Comparison of ENCODE assay signal across 10 cellular contexts in genomic region chr11:102810943-102811528, GRCh38. TPM values are rescaled to one million over a fixed set of nuclear protein-coding genes. Genes with fewer than 3 reads are reported as not detected.
DNase-seq lines count a peak whose midpoint lies in the region; ATAC-seq, FAIRE-seq and TF ChIP-seq lines count a peak whose summit lies in the region.
"Had no signal": no experiment of that assay in that cellular context is flagged by ENCODE, and none has a peak within 500 bp of the region (broad histone marks: within the 10 kb centered on the region; RNA-seq: fewer than 3 reads in every experiment).

No MANE protein-coding gene starts in this region.

- FAIRE-seq in bronchial epithelial cell (lab: Jason Lieb, UNC), result no peak

- H3K27me3 Mint-ChIP-seq in nephron progenitor cell (ENCODE audit: low read depth, poor library complexity) (peaks cover 5% of the 10 kb centered on the region), endothelial cell (ENCODE audit: unreplicated experiment) (peaks cover 2% of the 10 kb centered on the region)

- H3K4me1 Mint-ChIP-seq in nephron progenitor cell (no peaks in the 10 kb centered on the region), endothelial cell (ENCODE audit: unreplicated experiment) (peaks cover 2% of the 10 kb centered on the region)

- H3K36me3 Mint-ChIP-seq in nephron progenitor cell (ENCODE audit: low read depth) (no peaks in the 10 kb centered on the region), endothelial cell (ENCODE audit: low read depth, unreplicated experiment) (no peaks in the 10 kb centered on the region)

- peak; percentile 58 for TF ChIP-seq CTCF in bronchial epithelial cell (IDR thresholded peaks at IDR 0.05; ENCODE audit: insufficient read depth, low read length, severe bottlenecking)
- TF ChIP-seq CTCF in nephron progenitor cell (IDR thresholded peaks at IDR 0.05), result peak; percentile 47
- TF ChIP-seq CTCF in endothelial cell (IDR thresholded peaks at IDR 0.05; ENCODE audit: unreplicated experiment), result no peak

- H3K4me3 Mint-ChIP-seq in nephron progenitor cell (no peak overlapping the region), endothelial cell (ENCODE audit: unreplicated experiment) (no peak overlapping the region)

- H3K27me3 ChIP-seq in bronchial epithelial cell (ENCODE audit: control insufficient read depth, insufficient read depth, low read length), result no peaks in the 10 kb centered on the region

- DNase-seq in EH (ENCODE audit: low read depth), result peak; percentile 50
- DNase-seq in M059J (ENCODE audit: low read depth), result peak; percentile 57
- DNase-seq in bronchial epithelial cell (ENCODE audit: low read depth), result peak; percentile 67
- DNase-seq in nephron progenitor cell, result no peak
- DNase-seq in SIG-M5 (lab: John Stamatoyannopoulos, UW), result no peak
- no peak for DNase-seq in MV-4-11 (lab: John Stamatoyannopoulos, UW)
- DNase-seq in endothelial cell (ENCODE audit: low spot score), result no peak
- DNase-seq: activated CD4-positive, alpha-beta T cell treated with anti-CD3 and anti-CD28 coated beads for 48 hours; heart right ventricle had no signal

- ATAC-seq in HG02973 (IDR thresholded peaks at IDR 0.05; ENCODE audit: unreplicated experiment), result no peak
- ATAC-seq: heart right ventricle had no signal

- no peak overlapping the region for H3K27ac Mint-ChIP-seq in nephron progenitor cell
- no peak overlapping the region for H3K27ac Mint-ChIP-seq in endothelial cell (ENCODE audit: unreplicated experiment)

- no peaks in the 10 kb centered on the region for H3K36me3 ChIP-seq in bronchial epithelial cell (ENCODE audit: control insufficient read depth, insufficient read depth, low read length)
- H3K36me3 ChIP-seq: heart right ventricle had no signal

- H3K9me3 Mint-ChIP-seq in nephron progenitor cell (peaks cover 24% of the 10 kb centered on the region), endothelial cell (ENCODE audit: unreplicated experiment) (no peaks in the 10 kb centered on the region)

- H3K4me3 ChIP-seq in bronchial epithelial cell (ENCODE audit: low read depth, low read length), result no peak overlapping the region
- H3K4me3 ChIP-seq: heart right ventricle had no signal

RNA-seq across cellular contexts. Expression of gene MMP1, which starts 13.1 kb away (rescaled TPM):
- 75.7 and 80.6 TPM in 2 replicates for total RNA-seq in M059J (2014; rRNA removed; shearing (Covaris generic))
- total RNA-seq in bronchial epithelial cell, result 68.1 and 168 TPM in 2 replicates
- total RNA-seq in endothelial cell (ENCODE audit: unreplicated experiment), result not detected

RNA-seq across cellular contexts. Expression of gene MMP10, which starts 30.6 kb away (rescaled TPM):
- total RNA-seq in M059J (2014; rRNA removed; shearing (Covaris generic)), result 0.37 TPM in 1 of 2 replicates, not detected in the other
- total RNA-seq in bronchial epithelial cell (4.2 and 4.9 TPM in 2 replicates), endothelial cell (ENCODE audit: unreplicated experiment) (not detected)
- total RNA-seq: heart right ventricle had no signal

RNA-seq across cellular contexts. Expression of gene MMP3, which starts 32.4 kb away (rescaled TPM):
- 126 and 136 TPM in 2 replicates for total RNA-seq in M059J (2014; rRNA removed; shearing (Covaris generic))
- total RNA-seq in bronchial epithelial cell (0.13 and 0.26 TPM in 2 replicates), endothelial cell (ENCODE audit: unreplicated experiment) (not detected)
- total RNA-seq: heart right ventricle had no signal

Comparison
In these comparisons a context has a peak if more than half of its experiments do, and no peak if none do; other contexts are left out.
1. DNase-seq: peak in EH (single experiment), M059J (single experiment) and bronchial epithelial cell (single experiment); none in nephron progenitor cell (single experiment), SIG-M5 (single experiment), MV-4-11 (single experiment) and endothelial cell (single experiment).
2. RNA of gene MMP1, which starts 13.1 kb away (total RNA-seq): 68.1 to 168 TPM in bronchial epithelial cell and 75.7 to 80.6 TPM in M059J; not detected in endothelial cell (single experiment); every median in the first group is over 10 times any median in the second.
3. RNA of gene MMP3, which starts 32.4 kb away (total RNA-seq): 126 to 136 TPM in M059J; 0.13 to 0.26 TPM in bronchial epithelial cell and not detected in endothelial cell (single experiment); every median in the first group is over 100 times any median in the second.